In genomic region chr2:191376981-191377629, GRCh38 we compare ENCODE assay signal across 8 cellular contexts.
A peak's percentile ranks its signal among the peaks of the same experiment; 100 is the strongest.
DNase-seq lines count a peak whose midpoint lies in the region; ATAC-seq and TF ChIP-seq lines count a peak whose summit lies in the region.

No MANE protein-coding gene starts in this region.

- no peaks in the 10 kb centered on the region for H3K36me3 ChIP-seq in mucosa of rectum (ENCODE audit: control insufficient read depth in 2 of 2, insufficient read depth in 2 of 2, low read length in 2 of 2)

- H3K9ac ChIP-seq in mucosa of rectum (ENCODE audit: low read depth in 1 of 2, low read length in 2 of 2) = no peak overlapping the region

- H3K9me3 ChIP-seq in mucosa of rectum (ENCODE audit: control insufficient read depth in 2 of 2, low read length in 2 of 2) = no peaks in the 10 kb centered on the region

- no peak for TF ChIP-seq CTCF in epithelial cell of esophagus (IDR thresholded peaks at IDR 0.05; ENCODE audit: insufficient read depth, low read depth, low read length, missing control alignments)

- peaks cover 0 to 5% of the 10 kb centered on the region in 2 donors for H3K4me1 ChIP-seq in mucosa of rectum (ENCODE audit: control insufficient read depth in 2 of 2, insufficient read depth in 2 of 2, low read length in 2 of 2)

- DNase-seq in NCI-H2107 treated with DMSO at 0.1 percent for 48 hours (lab: John Stamatoyannopoulos, UW; ENCODE audit: unreplicated experiment) (peak; percentile 7), NCI-H2107 (lab: John Stamatoyannopoulos, UW) (no peak), epithelial cell of esophagus (ENCODE audit: low read depth) (peak; percentile 95), DMS79 treated with DMSO at 0.1 percent for 48 hours (lab: John Stamatoyannopoulos, UW) (no peak)

- H3K4me3 ChIP-seq in epithelial cell of esophagus (ENCODE audit: low read length) = no peak overlapping the region
- H3K4me3 ChIP-seq in mucosa of rectum (ENCODE audit: low read length in 2 of 2) = no peak overlapping the region

- peak overlapping the region; percentile 5 to 54 for H3K27ac ChIP-seq in mucosa of rectum (ENCODE audit: low read depth in 2 of 2, low read length in 2 of 2)

- ATAC-seq in HG02884 (IDR thresholded peaks at IDR 0.05; ENCODE audit: unreplicated experiment) = peak; percentile 84
- ATAC-seq in HG03159 (IDR thresholded peaks at IDR 0.05; ENCODE audit: unreplicated experiment) = no peak

- no peaks in the 10 kb centered on the region for H3K27me3 ChIP-seq in mucosa of rectum (ENCODE audit: control insufficient read depth in 2 of 2, insufficient read depth in 2 of 2, low read length in 2 of 2)

TF ChIP-seq in PFSK-1, 5 proteins besides CTCF, POLR2A, EP300 and RAD21:
- TF ChIP-seq SIN3A (IDR thresholded peaks at IDR 0.05; ENCODE audit: borderline replicate concordance, insufficient read depth, low read length) (peak; percentile 77; the same call in 1 of the 2 replicates), TAF1 (IDR thresholded peaks at IDR 0.05; ENCODE audit: borderline replicate concordance, insufficient read depth, low read length) (no peak), FOXP2 (optimal IDR thresholded peaks at IDR 0.05; ENCODE audit: borderline replicate concordance, extremely low read depth, extremely low read length, insufficient read depth) (no peak)

Comparison
In these comparisons a context has a peak if more than half of its experiments do, and no peak if none do; other contexts are left out.
1. DNase-seq: peak in NCI-H2107 treated with DMSO at 0.1 percent for 48 hours (single experiment) and epithelial cell of esophagus (single experiment); none in NCI-H2107 (single experiment) and DMS79 treated with DMSO at 0.1 percent for 48 hours (single experiment).